1 cellular context compared by ENCODE assay signal in genomic region chr16:67248401-67249177, GRCh38.
TF ChIP-seq lines count a peak whose summit lies in the region.

Gene SLC9A5, plus strand, starts transcription at chr16:67248979. Its CDS starts 36 bp downstream, at chr16:67249015.

TF ChIP-seq in HepG2, 621 proteins besides CTCF, POLR2A, EP300 and RAD21 (continued from another document and continues in another):
- TF ChIP-seq ZNF503 (CRISPR knock-in tag; IDR thresholded peaks at IDR 0.05) = no peak
- no peak for TF ChIP-seq CREB3 (CRISPR knock-in tag; IDR thresholded peaks at IDR 0.05)
- TF ChIP-seq ZNF639 (CRISPR knock-in tag; conservative IDR thresholded peaks at IDR 0.05) = no peak
- TF ChIP-seq ZNF20 (CRISPR knock-in tag; IDR thresholded peaks at IDR 0.05) = no peak
- no peak for TF ChIP-seq ARHGAP35 (CRISPR knock-in tag; IDR thresholded peaks at IDR 0.05; ENCODE audit: borderline replicate concordance)
- no peak for TF ChIP-seq JDP2 (CRISPR knock-in tag; IDR thresholded peaks at IDR 0.05; ENCODE audit: borderline replicate concordance)
- no peak for TF ChIP-seq ZNF530 (CRISPR knock-in tag; IDR thresholded peaks at IDR 0.05; ENCODE audit: low read depth)
- no peak for TF ChIP-seq ZNF230 (CRISPR knock-in tag; IDR thresholded peaks at IDR 0.05)
- no peak for TF ChIP-seq ARID3A (IDR thresholded peaks at IDR 0.05; ENCODE audit: low read depth, low read length)
- TF ChIP-seq AGO1 (IDR thresholded peaks at IDR 0.05; ENCODE audit: low read depth, low read length, poor library complexity, severe bottlenecking) = no peak
- TF ChIP-seq HOXA5 (CRISPR knock-in tag; IDR thresholded peaks at IDR 0.05) = no peak
- no peak for TF ChIP-seq GPBP1L1 (CRISPR knock-in tag; IDR thresholded peaks at IDR 0.05)
- no peak for TF ChIP-seq TFE3 (CRISPR knock-in tag; IDR thresholded peaks at IDR 0.05)
- TF ChIP-seq ZNF431 (CRISPR knock-in tag; IDR thresholded peaks at IDR 0.05; ENCODE audit: borderline replicate concordance, low read depth) = 0 out of 2 replicates have a peak, but pooled peaks have one; percentile 62
- TF ChIP-seq SP2 (CRISPR knock-in tag; IDR thresholded peaks at IDR 0.05) = no peak
- TF ChIP-seq CBFB (CRISPR knock-in tag; IDR thresholded peaks at IDR 0.05) = no peak
- TF ChIP-seq ZNF33B (CRISPR knock-in tag; IDR thresholded peaks at IDR 0.05) = no peak
- no peak for TF ChIP-seq THAP8 (CRISPR knock-in tag; IDR thresholded peaks at IDR 0.05; ENCODE audit: borderline replicate concordance)
- peak; percentile 52; the same call in 1 of the 2 replicates for TF ChIP-seq TMF1 (CRISPR knock-in tag; IDR thresholded peaks at IDR 0.05; ENCODE audit: low read depth)
- TF ChIP-seq GATA4 (IDR thresholded peaks at IDR 0.05; ENCODE audit: borderline replicate concordance, low read depth) = no peak
- TF ChIP-seq ATF4 (CRISPR knock-in tag; IDR thresholded peaks at IDR 0.05) = no peak
- TF ChIP-seq HNF1A (IDR thresholded peaks at IDR 0.05; ENCODE audit: low read depth) = no peak
- TF ChIP-seq HNF1A (CRISPR knock-in tag; IDR thresholded peaks at IDR 0.05; ENCODE audit: borderline replicate concordance) = 0 out of 2 replicates have a peak, but pooled peaks have one; percentile 31
- no peak for TF ChIP-seq LRRFIP1 (CRISPR knock-in tag; conservative IDR thresholded peaks at IDR 0.05)
- TF ChIP-seq ZNF501 (CRISPR knock-in tag; IDR thresholded peaks at IDR 0.05) = no peak
- peak; percentile 43; the same call in 1 of the 2 replicates for TF ChIP-seq ZNF263 (CRISPR knock-in tag; IDR thresholded peaks at IDR 0.05)
- TF ChIP-seq ASH2L (IDR thresholded peaks at IDR 0.05; ENCODE audit: insufficient read length, low read depth, low read length) = no peak
- no peak for TF ChIP-seq TEAD2 (CRISPR knock-in tag; IDR thresholded peaks at IDR 0.05)
- TF ChIP-seq ZFP36L1 (CRISPR knock-in tag; IDR thresholded peaks at IDR 0.05) = no peak
- 0 out of 2 replicates have a peak, but pooled peaks have one; percentile 43 for TF ChIP-seq ARNTL (CRISPR knock-in tag; IDR thresholded peaks at IDR 0.05)
- TF ChIP-seq FOXA1 (IDR thresholded peaks at IDR 0.05) = no peak
- TF ChIP-seq FOXA1 (CRISPR knock-in tag; IDR thresholded peaks at IDR 0.05) = no peak
- TF ChIP-seq KAT2B (IDR thresholded peaks at IDR 0.05; ENCODE audit: borderline replicate concordance, low read depth, low read length) = no peak
- no peak for TF ChIP-seq PRPF4 (IDR thresholded peaks at IDR 0.05; ENCODE audit: low read depth, low read length, poor library complexity, severe bottlenecking)
- TF ChIP-seq JUN (CRISPR knock-in tag; IDR thresholded peaks at IDR 0.05) = no peak
- no peak for TF ChIP-seq HNRNPLL (IDR thresholded peaks at IDR 0.05; ENCODE audit: low read depth, low read length, poor library complexity, severe bottlenecking)
- TF ChIP-seq UBTF (CRISPR knock-in tag; IDR thresholded peaks at IDR 0.05) = peak; percentile 48; the same call in 1 of the 2 replicates
- no peak for TF ChIP-seq ZFP36L2 (CRISPR knock-in tag; IDR thresholded peaks at IDR 0.05)
- no peak for TF ChIP-seq FOXM1 (CRISPR knock-in tag; IDR thresholded peaks at IDR 0.05)
- no peak for TF ChIP-seq ZNF691 (CRISPR knock-in tag; IDR thresholded peaks at IDR 0.05; ENCODE audit: borderline replicate concordance, low read depth)
